ENCODE assay signal across 3 cellular contexts in genomic region chr16:17452931-17453330, GRCh38.
TF ChIP-seq lines count a peak whose summit lies in the region.

No MANE protein-coding gene starts in this region.

TF ChIP-seq in SK-N-SH, 30 proteins besides CTCF, POLR2A, EP300 and RAD21 (continues in another document):
- no peak for TF ChIP-seq IRF3 (IDR thresholded peaks at IDR 0.05; ENCODE audit: low read depth, low read length)
- no peak for TF ChIP-seq TEAD4 (IDR thresholded peaks at IDR 0.05; ENCODE audit: borderline replicate concordance, insufficient read depth)
- TF ChIP-seq MXI1 (IDR thresholded peaks at IDR 0.05; ENCODE audit: low read depth, low read length): no peak
- no peak for TF ChIP-seq NFIC (IDR thresholded peaks at IDR 0.05; ENCODE audit: borderline replicate concordance)
- TF ChIP-seq USF2 (IDR thresholded peaks at IDR 0.05; ENCODE audit: borderline replicate concordance, low read depth, low read length): no peak
- TF ChIP-seq FOXM1 (IDR thresholded peaks at IDR 0.05; ENCODE audit: low read depth): no peak
- no peak for TF ChIP-seq RCOR1 (IDR thresholded peaks at IDR 0.05; ENCODE audit: low read length)
- no peak for TF ChIP-seq GABPA (IDR thresholded peaks at IDR 0.05; ENCODE audit: low read depth)
- TF ChIP-seq EZH2phosphoT487 (IDR thresholded peaks at IDR 0.05; ENCODE audit: borderline replicate concordance, low read depth): no peak
- TF ChIP-seq ZBTB33 (IDR thresholded peaks at IDR 0.05; ENCODE audit: borderline replicate concordance, low read depth): no peak

TF ChIP-seq in SK-N-SH treated with all-trans-retinoic acid at 6 μM for 48 hours, 23 proteins besides CTCF, POLR2A, EP300 and RAD21 (continued from another document):
- no peak for TF ChIP-seq POU6F1 (CRISPR knock-in tag; IDR thresholded peaks at IDR 0.05; ENCODE audit: borderline replicate concordance, low read depth)
- no peak for TF ChIP-seq ESRRG (CRISPR knock-in tag; IDR thresholded peaks at IDR 0.05)
- no peak for TF ChIP-seq SNAI2 (CRISPR knock-in tag; IDR thresholded peaks at IDR 0.05)
- no peak for TF ChIP-seq RARB (CRISPR knock-in tag; IDR thresholded peaks at IDR 0.05)
- no peak for TF ChIP-seq OSR1 (CRISPR knock-in tag; IDR thresholded peaks at IDR 0.05)
- no peak for TF ChIP-seq ZNF70 (CRISPR knock-in tag; IDR thresholded peaks at IDR 0.05)
- TF ChIP-seq TCF4 (CRISPR knock-in tag; IDR thresholded peaks at IDR 0.05; ENCODE audit: borderline replicate concordance): no peak
- TF ChIP-seq GLIS3 (CRISPR knock-in tag; IDR thresholded peaks at IDR 0.05): no peak

TF ChIP-seq in GM23338, 12 proteins besides CTCF, POLR2A, EP300 and RAD21:
- TF ChIP-seq, protein P1, sequence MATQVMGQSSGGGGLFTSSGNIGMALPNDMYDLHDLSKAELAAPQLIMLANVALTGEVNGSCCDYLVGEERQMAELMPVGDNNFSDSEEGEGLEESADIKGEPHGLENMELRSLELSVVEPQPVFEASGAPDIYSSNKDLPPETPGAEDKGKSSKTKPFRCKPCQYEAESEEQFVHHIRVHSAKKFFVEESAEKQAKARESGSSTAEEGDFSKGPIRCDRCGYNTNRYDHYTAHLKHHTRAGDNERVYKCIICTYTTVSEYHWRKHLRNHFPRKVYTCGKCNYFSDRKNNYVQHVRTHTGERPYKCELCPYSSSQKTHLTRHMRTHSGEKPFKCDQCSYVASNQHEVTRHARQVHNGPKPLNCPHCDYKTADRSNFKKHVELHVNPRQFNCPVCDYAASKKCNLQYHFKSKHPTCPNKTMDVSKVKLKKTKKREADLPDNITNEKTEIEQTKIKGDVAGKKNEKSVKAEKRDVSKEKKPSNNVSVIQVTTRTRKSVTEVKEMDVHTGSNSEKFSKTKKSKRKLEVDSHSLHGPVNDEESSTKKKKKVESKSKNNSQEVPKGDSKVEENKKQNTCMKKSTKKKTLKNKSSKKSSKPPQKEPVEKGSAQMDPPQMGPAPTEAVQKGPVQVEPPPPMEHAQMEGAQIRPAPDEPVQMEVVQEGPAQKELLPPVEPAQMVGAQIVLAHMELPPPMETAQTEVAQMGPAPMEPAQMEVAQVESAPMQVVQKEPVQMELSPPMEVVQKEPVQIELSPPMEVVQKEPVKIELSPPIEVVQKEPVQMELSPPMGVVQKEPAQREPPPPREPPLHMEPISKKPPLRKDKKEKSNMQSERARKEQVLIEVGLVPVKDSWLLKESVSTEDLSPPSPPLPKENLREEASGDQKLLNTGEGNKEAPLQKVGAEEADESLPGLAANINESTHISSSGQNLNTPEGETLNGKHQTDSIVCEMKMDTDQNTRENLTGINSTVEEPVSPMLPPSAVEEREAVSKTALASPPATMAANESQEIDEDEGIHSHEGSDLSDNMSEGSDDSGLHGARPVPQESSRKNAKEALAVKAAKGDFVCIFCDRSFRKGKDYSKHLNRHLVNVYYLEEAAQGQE (IDR thresholded peaks at IDR 0.05; ENCODE audit: unreplicated experiment): no peak
- TF ChIP-seq ZNF114 (CRISPR knock-in tag; IDR thresholded peaks at IDR 0.05) (no peak), ZNF462 (CRISPR knock-in tag; IDR thresholded peaks at IDR 0.05) (no peak), ETS1 (IDR thresholded peaks at IDR 0.05) (no peak), NANOG (IDR thresholded peaks at IDR 0.05; ENCODE audit: borderline replicate concordance) (no peak), JUNB (IDR thresholded peaks at IDR 0.05; ENCODE audit: unreplicated experiment) (no peak), ZNF331 (CRISPR knock-in tag; IDR thresholded peaks at IDR 0.05; ENCODE audit: low read depth) (no peak), CREB1 (CRISPR knock-in tag; IDR thresholded peaks at IDR 0.05; ENCODE audit: low read depth) (no peak), POLR2AphosphoS5 (IDR thresholded peaks at IDR 0.05; ENCODE audit: low read depth) (no peak), STAT1 (IDR thresholded peaks at IDR 0.05; ENCODE audit: unreplicated experiment) (no peak), EZH2 (IDR thresholded peaks at IDR 0.05; ENCODE audit: low read depth, unreplicated experiment) (no peak), EZH2phosphoT487 (IDR thresholded peaks at IDR 0.05; ENCODE audit: unreplicated experiment) (no peak)
